Comparison of ENCODE assay signal across 1 cellular context in the genomic region with DNA sequence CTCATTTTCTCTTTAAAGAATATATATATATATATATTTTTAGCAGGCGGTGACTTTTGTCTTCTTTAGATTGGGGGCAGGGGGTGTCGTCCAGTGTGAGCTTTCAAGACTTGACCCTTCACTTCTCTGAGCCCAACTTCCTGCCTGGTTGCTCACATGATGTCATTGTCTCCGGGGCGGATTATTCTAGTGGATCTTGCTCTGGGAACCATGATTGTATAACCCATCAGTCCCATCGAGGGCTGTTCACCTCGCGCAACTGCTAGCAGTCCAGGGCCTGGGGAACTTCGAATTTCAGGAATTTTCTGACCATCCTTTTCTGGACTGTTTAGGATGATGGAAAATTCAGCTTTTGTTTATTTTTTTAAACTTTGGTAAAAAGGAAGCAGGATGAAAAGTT.
TF ChIP-seq lines count a peak whose summit lies in the region.

No MANE protein-coding gene starts in this region.

TF ChIP-seq in endothelial cell of umbilical vein, 7 proteins besides CTCF, POLR2A, EP300 and RAD21 (continued from another document):
- TF ChIP-seq, protein P1, sequence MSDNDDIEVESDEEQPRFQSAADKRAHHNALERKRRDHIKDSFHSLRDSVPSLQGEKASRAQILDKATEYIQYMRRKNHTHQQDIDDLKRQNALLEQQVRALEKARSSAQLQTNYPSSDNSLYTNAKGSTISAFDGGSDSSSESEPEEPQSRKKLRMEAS (IDR thresholded peaks at IDR 0.05; ENCODE audit: insufficient read depth, insufficient read length) = no peak
- TF ChIP-seq POLR2AphosphoS5 (IDR thresholded peaks at IDR 0.05; ENCODE audit: insufficient read depth, low read depth, low read length) = no peak
- TF ChIP-seq JUN (IDR thresholded peaks at IDR 0.05; ENCODE audit: borderline replicate concordance, insufficient read depth, insufficient read length, low read depth) = no peak
- TF ChIP-seq EZH2 (IDR thresholded peaks at IDR 0.05; ENCODE audit: borderline replicate concordance, low read depth, low read length, severe bottlenecking) = no peak
